ENCODE assay signal across 8 cellular contexts in the genomic region with DNA sequence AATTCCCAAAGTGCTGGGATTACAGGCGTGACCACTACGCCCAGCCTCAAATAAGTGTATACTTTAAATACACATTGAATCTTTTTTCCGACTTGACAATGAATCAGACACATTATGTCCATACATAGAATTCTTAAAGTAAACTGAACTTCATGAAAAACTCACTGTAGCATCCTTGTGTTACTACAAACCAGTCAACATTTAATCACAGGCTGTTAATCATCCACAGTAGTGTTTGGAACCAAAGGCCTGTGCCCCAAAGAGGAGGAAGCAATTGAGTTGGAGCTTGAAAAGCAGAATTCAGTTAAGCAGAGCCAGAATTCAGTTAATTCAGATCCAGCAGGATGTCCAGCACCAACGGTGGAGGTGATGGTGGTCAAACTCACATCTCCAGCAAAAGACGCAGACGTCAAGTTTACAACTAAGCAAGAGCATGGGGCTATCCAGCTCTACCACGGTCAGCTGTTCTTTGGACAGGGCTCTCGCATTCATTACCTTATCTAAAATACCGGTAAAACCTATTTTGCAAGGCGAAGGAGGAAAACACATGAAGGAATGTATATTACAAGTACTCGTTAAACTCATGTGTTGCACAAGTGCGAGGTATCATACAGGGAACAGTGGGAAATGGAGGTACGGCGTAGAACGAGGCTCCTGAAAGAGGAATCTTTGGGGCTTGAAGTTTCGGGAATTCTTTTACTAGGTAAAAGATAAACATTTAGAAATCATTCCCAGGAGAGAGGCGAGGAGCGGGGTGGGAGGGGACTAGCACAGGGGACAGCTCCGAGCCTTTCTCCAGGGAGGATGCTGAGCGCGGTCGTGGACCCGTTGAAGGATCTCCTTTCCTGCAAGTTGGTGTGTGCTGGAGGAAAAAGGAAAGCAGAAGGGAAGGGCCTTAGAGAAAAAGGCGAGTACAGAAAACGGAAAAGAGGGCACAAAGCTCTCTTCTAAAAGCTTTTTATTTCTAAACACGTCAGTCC. TPM values are rescaled to one million over a fixed set of nuclear protein-coding genes. Genes with fewer than 3 reads are reported as not detected.
A peak's percentile ranks its signal among the peaks of the same experiment; 100 is the strongest.
DNase-seq lines count a peak whose midpoint lies in the region; ATAC-seq and TF ChIP-seq lines count a peak whose summit lies in the region.

No MANE protein-coding gene starts in this region.

- H4K91ac ChIP-seq in IMR-90 (ENCODE audit: insufficient read depth, low read depth, low read length) = no peak overlapping the region

- peaks cover 23 to 76% of the 10 kb centered on the region in 2 experiments for H3K79me1 ChIP-seq in IMR-90 (ENCODE audit: low read depth in 1 of 2, low read length in 2 of 2)

- peak overlapping the region; percentile 70 for H3K9ac ChIP-seq in IMR-90 (ENCODE audit: low read depth, low read length)
- no peak overlapping the region for H3K9ac ChIP-seq in rectal smooth muscle tissue (ENCODE audit: low read length)

- peak overlapping the region; percentile 90 for H3K4me3 Mint-ChIP-seq in activated T-helper 17 cell treated with anti-CD3 and anti-CD28 coated beads, Interleukin-2, amount 50 U/mL, for 72 hours

- peak overlapping the region; percentile 59 for H2BK5ac ChIP-seq in IMR-90 (ENCODE audit: low read depth, low read length, poor library complexity, severe bottlenecking)

- peak overlapping the region; percentile 47; the same call in 1 of the 2 replicates for H4K5ac ChIP-seq in IMR-90 (ENCODE audit: low read depth, low read length)

- peaks cover 45% of the 10 kb centered on the region for H3K4me1 Mint-ChIP-seq in activated T-helper 17 cell treated with anti-CD3 and anti-CD28 coated beads, Interleukin-2, amount 50 U/mL, for 72 hours

- dilution Hi-C loops in IMR-90 (cut with HindIII; ENCODE audit: low sequenced_read_pairs, unreplicated experiment) = no loop called here

- H2BK20ac ChIP-seq in IMR-90 (ENCODE audit: low read depth, low read length) = no peak overlapping the region

- no peaks in the 10 kb centered on the region for H3K27me3 ChIP-seq in IMR-90 (ENCODE audit: control insufficient read depth, insufficient read depth, low read length)
- H3K27me3 ChIP-seq in right cardiac atrium (ENCODE audit: control insufficient read depth, insufficient read depth) = no peaks in the 10 kb centered on the region
- no peaks in the 10 kb centered on the region for H3K27me3 ChIP-seq in rectal smooth muscle tissue (ENCODE audit: control insufficient read depth, insufficient read depth, low read length)

- H3K27ac ChIP-seq in IMR-90 (ENCODE audit: insufficient read depth, low read length) = peak overlapping the region; percentile 82; the same call in 1 of the 2 replicates
- no peak overlapping the region for H3K27ac ChIP-seq in right cardiac atrium (ENCODE audit: low read length)
- H3K27ac ChIP-seq in rectal smooth muscle tissue (ENCODE audit: low read depth, low read length) = no peak overlapping the region

- peak overlapping the region; percentile 96 for H3K4me2 ChIP-seq in IMR-90 (ENCODE audit: low read depth, low read length)

- intact Hi-C loops in IMR-90 (cut with micrococcal nuclease) = loop anchor here (2.0 to 5.0 kb wide), 2 partner anchors 53 to 106 kb away; no protein-coding TSS in a partner anchor
- intact Hi-C loops in right cardiac atrium (cut with DNase I) = loop anchor here in 1 of 4 donors (10.0 kb wide), 1 partner anchor 63 kb away; a partner anchor contains a TSS

- no TSS peak for BruUV-seq in IMR-90 (replicated peaks; lab: Mats Ljungman, UMichigan)

- no peak overlapping the region; a peak in 2 of 4 replicates for H4K8ac ChIP-seq in IMR-90 (ENCODE audit: low read depth in 2 of 2, low read length in 2 of 2)

- no peak overlapping the region for H2BK15ac ChIP-seq in IMR-90 (ENCODE audit: low read depth, low read length)

- H3K4me3 ChIP-seq in IMR-90 (ENCODE audit: insufficient read depth, low read depth, low read length) (peak overlapping the region; percentile 89), right cardiac atrium (ENCODE audit: low read length) (peak overlapping the region; percentile 69), rectal smooth muscle tissue (ENCODE audit: low read length) (peak overlapping the region; percentile 99)

- peak overlapping the region; percentile 38 for H3K14ac ChIP-seq in IMR-90 (replicated peaks; ENCODE audit: low read depth, low read length)

- ATAC-seq in IMR-90 (ENCODE audit: low read depth) (peak; percentile 12), right cardiac atrium (no peak), HG03354 (IDR thresholded peaks at IDR 0.05; ENCODE audit: poor library complexity, severe bottlenecking, unreplicated experiment) (no peak), HG02870 (IDR thresholded peaks at IDR 0.05; ENCODE audit: unreplicated experiment) (no peak), GM21447 (IDR thresholded peaks at IDR 0.05; ENCODE audit: unreplicated experiment) (no peak)
- ATAC-seq in activated T-helper 17 cell treated with anti-CD3 and anti-CD28 coated beads, Interleukin-2, amount 50 U/mL, for 72 hours (replicated peaks) = no peak

- H3K4ac ChIP-seq in IMR-90 (ENCODE audit: low read depth, low read length) = peak overlapping the region; percentile 32; the same call in 1 of the 2 replicates

- H3K36me3 Mint-ChIP-seq in activated T-helper 17 cell treated with anti-CD3 and anti-CD28 coated beads, Interleukin-2, amount 50 U/mL, for 72 hours (ENCODE audit: low read depth) = peaks cover 65% of the 10 kb centered on the region

- 0% methylated on average over 1 of the region's 26 CpGs; no CpG with 5 or more reads in 1 of the 2 experiments for WGBS in IMR-90 (ENCODE audit: extremely low coverage in 2 of 2, insufficient read length in 1 of 2), 2 experiments
- 20% methylated on average over 26 of the region's 26 CpGs for WGBS in right cardiac atrium

- H2AK9ac ChIP-seq in IMR-90 (replicated peaks; ENCODE audit: low read depth, low read length, poor library complexity) = peak overlapping the region; percentile 75

- POLR2A ChIA-PET in IMR-90 (lab: Charles Lee; ENCODE audit: unreplicated experiment) = interaction anchor here (0.5 to 1.5 kb wide), 3 partner anchors 36 to 191 kb away, joined by 3 to 4 read pairs (median 3); no protein-coding TSS in a partner anchor

- no peaks in the 10 kb centered on the region for H3K9me3 Mint-ChIP-seq in activated T-helper 17 cell treated with anti-CD3 and anti-CD28 coated beads, Interleukin-2, amount 50 U/mL, for 72 hours

- no peak for TF ChIP-seq POLR2A in IMR-90 (IDR thresholded peaks at IDR 0.05; ENCODE audit: low read depth, low read length)

- peak overlapping the region; percentile 35 for H3K56ac ChIP-seq in IMR-90 (ENCODE audit: extremely low read depth, insufficient read depth, low read length)

- peak; percentile 16 for DNase-seq in Daoy (ENCODE audit: low read depth)
- peak; percentile 69 for DNase-seq in IMR-90
- peak in 1 of 3 donors; percentile 43 for DNase-seq in right cardiac atrium

- H2BK120ac ChIP-seq in IMR-90 (ENCODE audit: low read depth, low read length) = peak overlapping the region; percentile 29

- peak overlapping the region; percentile 99 for H2AFZ ChIP-seq in IMR-90 (replicated peaks; ENCODE audit: low read length, poor library complexity)

- no peak overlapping the region for H2AK5ac ChIP-seq in IMR-90 (ENCODE audit: low read depth, low read length)

- no peak for TF ChIP-seq CTCF in IMR-90 (conservative IDR thresholded peaks at IDR 0.05; ENCODE audit: low read depth, low read length)

- no peak for TF ChIP-seq RAD21 in IMR-90 (IDR thresholded peaks at IDR 0.05; ENCODE audit: low read length)

- H3K36me3 ChIP-seq in IMR-90 (ENCODE audit: control insufficient read depth, insufficient read depth, low read length) (peaks cover 19% of the 10 kb centered on the region), rectal smooth muscle tissue (ENCODE audit: control insufficient read depth, insufficient read depth, low read length) (peaks cover 2% of the 10 kb centered on the region)

- H3K27ac Mint-ChIP-seq in activated T-helper 17 cell treated with anti-CD3 and anti-CD28 coated beads, Interleukin-2, amount 50 U/mL, for 72 hours = peak overlapping the region; percentile 94

- H3K4me1 ChIP-seq in IMR-90 (ENCODE audit: control insufficient read depth, insufficient read depth, low read length) (peaks cover 10% of the 10 kb centered on the region), right cardiac atrium (ENCODE audit: control insufficient read depth, insufficient read depth, low read length) (peaks cover 2% of the 10 kb centered on the region), rectal smooth muscle tissue (ENCODE audit: control insufficient read depth, insufficient read depth, low read length) (peaks cover 10% of the 10 kb centered on the region)

- H3K18ac ChIP-seq in IMR-90 (ENCODE audit: low read depth, low read length) = peak overlapping the region; percentile 34

- H3K27me3 Mint-ChIP-seq in activated T-helper 17 cell treated with anti-CD3 and anti-CD28 coated beads, Interleukin-2, amount 50 U/mL, for 72 hours = no peaks in the 10 kb centered on the region

- H3K9me3 ChIP-seq in IMR-90 (ENCODE audit: control insufficient read depth, insufficient read depth, low read length) (no peaks in the 10 kb centered on the region), right cardiac atrium (ENCODE audit: control insufficient read depth, low read length) (no peaks in the 10 kb centered on the region)

- peaks cover 44% of the 10 kb centered on the region for H4K20me1 ChIP-seq in IMR-90 (ENCODE audit: insufficient read depth, low read length)

- in situ Hi-C loops in IMR-90 (cut with MboI; ENCODE audit: low sequenced_read_pairs) = no loop called here

- CTCF ChIA-PET in IMR-90 (lab: Yijun Ruan, JAX) = interaction anchor here (0.6 to 0.8 kb wide), 2 partner anchors 21 to 136 kb away, joined by 4 read pairs; no protein-coding TSS in a partner anchor

- peak overlapping the region; percentile 52 for H3K23ac ChIP-seq in IMR-90 (ENCODE audit: low read depth, low read length)

- H3K9me1 ChIP-seq in IMR-90 (ENCODE audit: insufficient read depth, low read length) = peaks cover 22% of the 10 kb centered on the region

RNA-seq across cellular contexts. Expression of a gene that starts 1.0 kb away (rescaled TPM):
- 57.9 and 66.1 TPM in 2 replicates for total RNA-seq in Daoy (2014; rRNA removed; shearing (Covaris generic))
- total RNA-seq in IMR-90 (2012; rRNA removed) = 86.1 and 91.9 TPM in 2 replicates
- 39.5 and 48.7 TPM in 2 replicates for polyA plus RNA-seq in IMR-90 (2012; rRNA removed)
- polyA plus RNA-seq in IMR-90 (2012; cell fraction: cytosol; rRNA removed) = 14.5 and 32.5 TPM in 2 replicates
- polyA plus RNA-seq in IMR-90 (2012; cell fraction: nucleus; rRNA removed; ENCODE audit: low replicate concordance) = 13.7 and 38.2 TPM in 2 replicates
- 10 to 100 TPM; 29.2 to 41.7 TPM for total RNA-seq in activated T-helper 17 cell treated with anti-CD3 and anti-CD28 coated beads, Interleukin-2, amount 50 U/mL, for 72 hours
- total RNA-seq in right cardiac atrium = 10 to 100 TPM; 12.3 to 17.1 (median 14.5) TPM
- polyA plus RNA-seq in right cardiac atrium = 5.5 TPM

RNA-seq across cellular contexts. Expression of a gene that starts 1.5 kb away (rescaled TPM):
- total RNA-seq in Daoy (2014; rRNA removed; shearing (Covaris generic)) = 77.4 and 80.6 TPM in 2 replicates
- total RNA-seq in IMR-90 (2012; rRNA removed) (97.2 and 161 TPM in 2 replicates), right cardiac atrium (10 to 100 TPM; 48.9 to 56.6 (median 55.0) TPM)
- polyA plus RNA-seq in IMR-90 (2012; rRNA removed) (48.1 and 48.8 TPM in 2 replicates), right cardiac atrium (31.4 TPM)
- polyA plus RNA-seq in IMR-90 (2012; cell fraction: cytosol; rRNA removed) = 22.6 and 26.0 TPM in 2 replicates
- polyA plus RNA-seq in IMR-90 (2012; cell fraction: nucleus; rRNA removed; ENCODE audit: low replicate concordance) = 43.0 and 129 TPM in 2 replicates
- total RNA-seq in activated T-helper 17 cell treated with anti-CD3 and anti-CD28 coated beads, Interleukin-2, amount 50 U/mL, for 72 hours = 10 to 100 TPM; 78.3 to 95.8 TPM

RNA-seq across cellular contexts. Expression of a gene that starts 59.1 kb away (rescaled TPM):
- 4.4 and 4.5 TPM in 2 replicates for total RNA-seq in Daoy (2014; rRNA removed; shearing (Covaris generic))
- total RNA-seq in IMR-90 (2012; rRNA removed) (1.9 and 2.2 TPM in 2 replicates), right cardiac atrium (under 1 TPM; 0.57 to 0.64 (median 0.59) TPM)
- polyA plus RNA-seq in IMR-90 (2012; rRNA removed) (0.87 and 1.1 TPM in 2 replicates), right cardiac atrium (0.14 TPM)
- polyA plus RNA-seq in IMR-90 (2012; cell fraction: cytosol; rRNA removed) = 0.50 and 0.91 TPM in 2 replicates
- 1.0 and 2.0 TPM in 2 replicates for polyA plus RNA-seq in IMR-90 (2012; cell fraction: nucleus; rRNA removed; ENCODE audit: low replicate concordance)
- under 1 TPM; 0.19 TPM for total RNA-seq in activated T-helper 17 cell treated with anti-CD3 and anti-CD28 coated beads, Interleukin-2, amount 50 U/mL, for 72 hours
